In genomic region chr2:112597537-112598322, GRCh38 we compare ENCODE assay signal across 19 cellular contexts.
"Had no signal": no experiment of that assay in that cellular context is flagged by ENCODE, and none has a peak within 500 bp of the region (broad histone marks: within the 10 kb centered on the region; RNA-seq: fewer than 3 reads in every experiment).

No MANE protein-coding gene starts in this region.

- H3K27me3 Mint-ChIP-seq: stimulated activated naive B cell treated with anti-CD40 and anti-IgM and Interleukin-4, amounts not matched to agents 10 μg/mL and 1 μg/mL and 100 μg/mL, for 72 hours; stimulated activated naive CD8-positive, alpha-beta T cell treated with anti-CD3 and anti-CD28 coated beads, Interleukin-15, amount 100 ng/mL, for 72 hours had no signal

- ATAC-seq: heart left ventricle; natural killer cell; stimulated activated naive B cell treated with anti-CD40 and anti-IgM and Interleukin-4, amounts not matched to agents 10 μg/mL and 1 μg/mL and 100 μg/mL, for 72 hours; stimulated activated naive CD8-positive, alpha-beta T cell treated with anti-CD3 and anti-CD28 coated beads, Interleukin-15, amount 100 ng/mL, for 72 hours had no signal

- H3K9me3 Mint-ChIP-seq: endodermal cell; mesothelial cell of epicardium; natural killer cell; neural crest cell; stimulated activated naive B cell treated with anti-CD40 and anti-IgM and Interleukin-4, amounts not matched to agents 10 μg/mL and 1 μg/mL and 100 μg/mL, for 72 hours; stimulated activated naive CD8-positive, alpha-beta T cell treated with anti-CD3 and anti-CD28 coated beads, Interleukin-15, amount 100 ng/mL, for 72 hours had no signal

- H3K9me3 ChIP-seq: testis, tibial nerve had no signal

- H3K27ac ChIP-seq: coronary artery, heart left ventricle, testis, tibial nerve had no signal

- H3K4me3 Mint-ChIP-seq: endodermal cell; mesothelial cell of epicardium; natural killer cell; neural crest cell; stimulated activated naive B cell treated with anti-CD40 and anti-IgM and Interleukin-4, amounts not matched to agents 10 μg/mL and 1 μg/mL and 100 μg/mL, for 72 hours; stimulated activated naive CD8-positive, alpha-beta T cell treated with anti-CD3 and anti-CD28 coated beads, Interleukin-15, amount 100 ng/mL, for 72 hours had no signal

- H3K27me3 ChIP-seq: heart left ventricle, testis, tibial nerve had no signal

- H3K4me1 ChIP-seq: testis had no signal

- H3K27ac Mint-ChIP-seq: endodermal cell; mesothelial cell of epicardium; natural killer cell; stimulated activated naive B cell treated with anti-CD40 and anti-IgM and Interleukin-4, amounts not matched to agents 10 μg/mL and 1 μg/mL and 100 μg/mL, for 72 hours; stimulated activated naive CD8-positive, alpha-beta T cell treated with anti-CD3 and anti-CD28 coated beads, Interleukin-15, amount 100 ng/mL, for 72 hours had no signal

- DNase-seq: effector CD4-positive, alpha-beta T cell; endodermal cell; erythroblast; foreskin melanocyte; hippocampal formation; kidney glomerular epithelial cell; mammary epithelial cell; natural killer cell; stimulated activated CD4-positive, alpha-beta T cell treated with anti-CD3 and anti-CD28 coated beads, Interleukin-15, amount 100 ng/mL, for 24 hours; stimulated activated CD4-positive, alpha-beta T cell treated with anti-CD3 and anti-CD28 coated beads, Interleukin-1b, Interleukin-23, amount 100 ng/mL, for 48 hours; stimulated activated CD4-positive, alpha-beta T cell treated with anti-CD3 and anti-CD28 coated beads, Interleukin-4, amount 100 ng/mL, for 24 hours; stimulated activated naive B cell treated with anti-CD40 and anti-IgM and Interleukin-4, amounts not matched to agents 10 μg/mL and 1 μg/mL and 100 μg/mL, for 72 hours; stimulated activated naive CD8-positive, alpha-beta T cell treated with anti-CD3 and anti-CD28 coated beads, Interleukin-15, amount 100 ng/mL, for 72 hours; testis had no signal

- H3K4me3 ChIP-seq: coronary artery, heart left ventricle, testis, tibial nerve had no signal

- H3K36me3 Mint-ChIP-seq: natural killer cell had no signal
